9 cellular contexts compared by ENCODE assay signal in the genomic region with DNA sequence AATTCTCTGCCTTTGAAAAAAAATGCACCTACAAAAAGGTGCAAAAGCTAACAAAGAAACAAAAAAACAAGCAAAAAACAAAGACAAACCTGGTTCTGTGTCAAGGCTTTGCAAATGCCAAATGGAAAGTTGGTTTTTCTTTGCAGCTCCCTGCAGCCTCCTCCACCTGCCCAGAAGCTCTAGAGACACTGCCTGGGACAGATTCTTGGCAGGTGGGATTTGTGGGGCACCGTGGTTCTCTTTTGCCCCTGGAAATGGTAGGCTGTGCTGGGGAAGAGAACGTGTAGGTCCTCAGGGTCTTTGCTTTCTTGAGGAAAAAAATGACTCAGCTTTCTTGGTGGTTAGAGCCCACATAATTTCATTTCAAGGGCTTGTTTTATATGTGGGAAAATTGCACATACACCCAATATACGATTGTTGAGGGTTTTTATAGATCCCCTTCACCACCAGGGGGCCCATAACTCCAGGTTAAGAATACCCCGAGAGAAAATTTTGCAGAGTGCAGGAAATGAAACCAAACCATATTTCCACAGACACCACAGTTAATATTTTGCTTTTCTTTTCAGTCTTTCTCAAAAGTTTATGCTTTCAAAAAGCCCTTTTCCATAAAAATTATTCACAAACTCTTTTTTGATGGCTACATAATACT. TPM values are rescaled to one million over a fixed set of nuclear protein-coding genes. Genes with fewer than 3 reads are reported as not detected.
DNase-seq lines count a peak whose midpoint lies in the region; ATAC-seq, FAIRE-seq and TF ChIP-seq lines count a peak whose summit lies in the region.
"Had no signal": no experiment of that assay in that cellular context is flagged by ENCODE, and none has a peak within 500 bp of the region (broad histone marks: within the 10 kb centered on the region; RNA-seq: fewer than 3 reads in every experiment).

No MANE protein-coding gene starts in this region.

- no peak overlapping the region for H3K27ac Mint-ChIP-seq in CD4-positive, alpha-beta T cell
- H3K27ac Mint-ChIP-seq in stimulated activated naive B cell treated with anti-CD40 and anti-IgM and Interleukin-4, amounts not matched to agents 10 μg/mL and 1 μg/mL and 100 μg/mL, for 72 hours = no peak overlapping the region

- no peaks in the 10 kb centered on the region for H3K4me1 ChIP-seq in lung (ENCODE audit: control insufficient read depth in 2 of 2, insufficient read depth in 2 of 2, low read length in 2 of 2)
- H3K4me1 ChIP-seq: SJSA1 had no signal

- peaks cover 5% of the 10 kb centered on the region for H3K4me1 Mint-ChIP-seq in CD4-positive, alpha-beta T cell (ENCODE audit: low read depth)
- H3K4me1 Mint-ChIP-seq in stimulated activated naive B cell treated with anti-CD40 and anti-IgM and Interleukin-4, amounts not matched to agents 10 μg/mL and 1 μg/mL and 100 μg/mL, for 72 hours = peaks cover 11 to 14% of the 10 kb centered on the region in 2 donors

- peaks cover 4% of the 10 kb centered on the region for H3K27me3 ChIP-seq in CD4-positive, alpha-beta T cell (ENCODE audit: control insufficient read depth, insufficient read depth, low read length)
- H3K27me3 ChIP-seq in bronchial epithelial cell (ENCODE audit: control insufficient read depth, insufficient read depth, low read length) = no peaks in the 10 kb centered on the region
- H3K27me3 ChIP-seq in lung (ENCODE audit: control insufficient read depth, insufficient read depth) = no peaks in the 10 kb centered on the region
- H3K27me3 ChIP-seq: SJSA1 had no signal

- no peak overlapping the region for H3K27ac ChIP-seq in CD4-positive, alpha-beta T cell (ENCODE audit: low read depth, low read length)
- H3K27ac ChIP-seq in lung (ENCODE audit: low read depth in 1 of 2, low read length in 1 of 2) = no peak overlapping the region
- H3K27ac ChIP-seq: SJSA1 had no signal

- peak; percentile 73 for TF ChIP-seq CTCF in CD4-positive, alpha-beta T cell (IDR thresholded peaks at IDR 0.05)
- TF ChIP-seq CTCF in bronchial epithelial cell (IDR thresholded peaks at IDR 0.05; ENCODE audit: insufficient read depth, low read length, severe bottlenecking) = peak; percentile 56
- peak; percentile 24 for TF ChIP-seq CTCF in lung (IDR thresholded peaks at IDR 0.05; ENCODE audit: control extremely low read depth, extremely low read depth)

- no peak overlapping the region for H3K4me3 Mint-ChIP-seq in CD4-positive, alpha-beta T cell
- no peak overlapping the region for H3K4me3 Mint-ChIP-seq in stimulated activated naive B cell treated with anti-CD40 and anti-IgM and Interleukin-4, amounts not matched to agents 10 μg/mL and 1 μg/mL and 100 μg/mL, for 72 hours

- POLR2A ChIA-PET in CD4-positive, alpha-beta T cell (lab: Charles Lee) = no interaction called here

- H3K9me3 ChIP-seq in CD4-positive, alpha-beta T cell (ENCODE audit: control insufficient read depth, low read length) = no peaks in the 10 kb centered on the region
- H3K9me3 ChIP-seq in lung (ENCODE audit: control insufficient read depth in 2 of 2, insufficient read depth in 1 of 2, low read length in 1 of 2) = no peaks in the 10 kb centered on the region
- H3K9me3 ChIP-seq: SJSA1 had no signal

- FAIRE-seq in GM19239 (lab: Jason Lieb, UNC) (peak; percentile 33), bronchial epithelial cell (lab: Jason Lieb, UNC) (no peak)

- CTCF ChIA-PET in CD4-positive, alpha-beta T cell (lab: Charles Lee) = interaction anchor here (1.1 kb wide), 1 partner anchor 407 kb away, joined by 3 read pairs; no protein-coding TSS in a partner anchor

- no peak overlapping the region for H3K4me3 ChIP-seq in bronchial epithelial cell (ENCODE audit: low read depth, low read length)
- no peak overlapping the region for H3K4me3 ChIP-seq in lung
- H3K4me3 ChIP-seq: SJSA1 had no signal

- no peaks in the 10 kb centered on the region for H3K9me3 Mint-ChIP-seq in CD4-positive, alpha-beta T cell
- no peaks in the 10 kb centered on the region for H3K9me3 Mint-ChIP-seq in stimulated activated naive B cell treated with anti-CD40 and anti-IgM and Interleukin-4, amounts not matched to agents 10 μg/mL and 1 μg/mL and 100 μg/mL, for 72 hours

- no peak for ATAC-seq in CD4-positive, alpha-beta T cell (ENCODE audit: poor library complexity)
- ATAC-seq in HG03521 (IDR thresholded peaks at IDR 0.05; ENCODE audit: unreplicated experiment) = peak; percentile 74
- peak; percentile 66 for ATAC-seq in lung (ENCODE audit: insufficient read depth, low FRiP score)
- peak; percentile 80 to 85 for ATAC-seq in stimulated activated naive B cell treated with anti-CD40 and anti-IgM and Interleukin-4, amounts not matched to agents 10 μg/mL and 1 μg/mL and 100 μg/mL, for 72 hours (replicated peaks)
- ATAC-seq in HG03045 (IDR thresholded peaks at IDR 0.05; ENCODE audit: unreplicated experiment) = no peak

- DNase-seq in CD4-positive, alpha-beta T cell = peak in 9 of 10 experiments; percentile 4 to 51 (median 30)
- DNase-seq in GM19239 (ENCODE audit: insufficient read length, low spot score) (peak; percentile 46), T follicular helper cell (ENCODE audit: low read depth) (peak; percentile 14), bronchial epithelial cell (ENCODE audit: low read depth) (peak; percentile 30), lung (ENCODE audit: low spot score) (peak; percentile 54)
- peak; percentile 20 for DNase-seq in stimulated activated naive B cell treated with anti-CD40 and anti-IgM and Interleukin-4, amounts not matched to agents 10 μg/mL and 1 μg/mL and 100 μg/mL, for 72 hours

- peaks cover 23% of the 10 kb centered on the region for H3K27me3 Mint-ChIP-seq in CD4-positive, alpha-beta T cell
- H3K27me3 Mint-ChIP-seq in stimulated activated naive B cell treated with anti-CD40 and anti-IgM and Interleukin-4, amounts not matched to agents 10 μg/mL and 1 μg/mL and 100 μg/mL, for 72 hours = peaks cover 4 to 8% of the 10 kb centered on the region in 2 donors

- no peaks in the 10 kb centered on the region for H3K36me3 Mint-ChIP-seq in CD4-positive, alpha-beta T cell (ENCODE audit: low read depth)
- H3K36me3 Mint-ChIP-seq in stimulated activated naive B cell treated with anti-CD40 and anti-IgM and Interleukin-4, amounts not matched to agents 10 μg/mL and 1 μg/mL and 100 μg/mL, for 72 hours = no peaks in the 10 kb centered on the region

- intact Hi-C loops in CD4-positive, alpha-beta T cell (cut with DNase I, micrococcal nuclease) = loop anchor here (1.0 to 2.0 kb wide), 3 partner anchors 407 to 685 kb away; no protein-coding TSS in a partner anchor

- H3K36me3 ChIP-seq in bronchial epithelial cell (ENCODE audit: control insufficient read depth, insufficient read depth, low read length) (no peaks in the 10 kb centered on the region), lung (ENCODE audit: control insufficient read depth in 2 of 2, insufficient read depth in 2 of 2, low read length in 2 of 2) (no peaks in the 10 kb centered on the region)
- H3K36me3 ChIP-seq: SJSA1 had no signal

- 13 to 31% methylated on average over 4 of the region's 4 CpGs for WGBS in lung, 2 donors

RNA-seq across cellular contexts. Expression of gene NXNL2, which starts 58.7 kb away (rescaled TPM):
- not detected for total RNA-seq in CD4-positive, alpha-beta T cell
- 0.26 TPM in 1 of 2 replicates, not detected in the other for total RNA-seq in bronchial epithelial cell
- total RNA-seq in lung = under 1 TPM; 0.21 to 0.91 TPM
- polyA plus RNA-seq in lung = under 1 TPM; 0.09 to 0.65 TPM

Comparison
In these comparisons a context has a peak if more than half of its experiments do, and no peak if none do; other contexts are left out.
1. ATAC-seq: peak in HG03521 (single experiment), lung (single experiment) and stimulated activated naive B cell treated with anti-CD40 and anti-IgM and Interleukin-4, amounts not matched to agents 10 μg/mL and 1 μg/mL and 100 μg/mL, for 72 hours (2 of 2); none in CD4-positive, alpha-beta T cell (single experiment) and HG03045 (single experiment).
2. Peak in every context shown above with its lines, with median percentiles within 50 percentile points of each other: DNase-seq and CTCF ChIP-seq.